Comparison of ENCODE assay signal across 29 cellular contexts in the genomic region with DNA sequence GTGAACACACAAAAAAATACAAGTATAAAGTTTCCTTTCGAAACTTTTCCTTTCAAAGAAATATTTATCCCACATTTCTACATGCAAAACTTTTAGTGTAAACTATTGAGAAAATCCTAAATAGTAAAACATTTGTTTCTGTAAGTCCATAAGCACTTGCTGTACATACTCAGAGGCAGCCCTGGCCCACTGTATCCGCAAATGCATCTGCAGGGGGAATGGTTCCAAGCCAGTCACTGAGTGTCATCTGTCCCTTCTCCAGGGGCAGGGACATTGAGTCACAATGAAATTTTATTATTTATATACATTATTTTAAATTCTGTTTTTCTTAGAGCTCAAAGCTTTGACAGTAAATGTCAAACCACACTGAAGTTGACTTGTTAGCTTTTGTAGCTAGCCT.
A peak's percentile ranks its signal among the peaks of the same experiment; 100 is the strongest.
DNase-seq lines count a peak whose midpoint lies in the region; TF ChIP-seq lines count a peak whose summit lies in the region.
"Had no signal": no experiment of that assay in that cellular context is flagged by ENCODE, and none has a peak within 500 bp of the region (broad histone marks: within the 10 kb centered on the region; RNA-seq: fewer than 3 reads in every experiment).

No MANE protein-coding gene starts in this region.

- H3K36me3 ChIP-seq in adipocyte (ENCODE audit: control insufficient read depth, insufficient read depth, low read length, severe bottlenecking) = no peaks in the 10 kb centered on the region
- H3K36me3 ChIP-seq in neuronal stem cell (replicated peaks in 1 of 2; ENCODE audit: control insufficient read depth in 2 of 2, insufficient read depth in 2 of 2, low read length in 2 of 2) = no peaks in the 10 kb centered on the region
- H3K36me3 ChIP-seq in prostate gland = no peaks in the 10 kb centered on the region
- H3K36me3 ChIP-seq: heart right ventricle had no signal

- H4K91ac ChIP-seq in neuronal stem cell (ENCODE audit: low read depth, low read length, poor library complexity) = no peak overlapping the region

- no CpG with 5 or more reads among the region's 2 CpGs for WGBS in neuronal stem cell (ENCODE audit: extremely low coverage in 2 of 2, insufficient read length in 2 of 2, insufficient replicate concordance in 1 of 2), 2 donors
- 78% methylated on average over 2 of the region's 2 CpGs for whole genome bisulfite sequencing in prostate gland

- H3K79me1 ChIP-seq in neuronal stem cell (ENCODE audit: low read depth, low read length) = no peaks in the 10 kb centered on the region

- no peaks in the 10 kb centered on the region for H3K9me3 Mint-ChIP-seq in HFFc6
- H3K9me3 Mint-ChIP-seq: CD4-positive, alpha-beta memory T cell; naive thymus-derived CD4-positive, alpha-beta T cell had no signal

- TF ChIP-seq CTCF in HFFc6 (IDR thresholded peaks at IDR 0.05) (no peak), prostate gland (IDR thresholded peaks at IDR 0.05) (no peak)

- H3K4me1 ChIP-seq in adipocyte (ENCODE audit: control insufficient read depth, insufficient read depth, low read length) = peaks cover 26% of the 10 kb centered on the region
- H3K4me1 ChIP-seq in neuronal stem cell (ENCODE audit: control insufficient read depth in 2 of 2, insufficient read depth in 1 of 2, low read depth in 1 of 2, low read length in 2 of 2) = no peaks in the 10 kb centered on the region
- peaks cover 6% of the 10 kb centered on the region for H3K4me1 ChIP-seq in prostate gland (replicated peaks)

- no peak overlapping the region for H3K14ac ChIP-seq in neuronal stem cell (ENCODE audit: low read length)

- H3K4me3 Mint-ChIP-seq in HFFc6 = peak overlapping the region; percentile 91

- no peak overlapping the region for H4K8ac ChIP-seq in neuronal stem cell (ENCODE audit: low read depth, low read length)

- H3K27me3 ChIP-seq in adipocyte (replicated peaks; ENCODE audit: control insufficient read depth, insufficient read depth, low read length) (no peaks in the 10 kb centered on the region), neuronal stem cell (ENCODE audit: control insufficient read depth in 3 of 3, insufficient read depth in 3 of 3, low read depth in 1 of 3, low read length in 3 of 3) (peaks cover 7 to 89% (median 33%) of the 10 kb centered on the region in 3 experiments), prostate gland (replicated peaks; ENCODE audit: insufficient read depth) (peaks cover 18% of the 10 kb centered on the region)
- H3K27me3 ChIP-seq: testis had no signal

- H3K9me3 ChIP-seq in adipocyte (ENCODE audit: control insufficient read depth, low read length) = no peaks in the 10 kb centered on the region
- no peaks in the 10 kb centered on the region for H3K9me3 ChIP-seq in neuronal stem cell (replicated peaks in 1 of 2; ENCODE audit: control insufficient read depth in 2 of 2, insufficient read depth in 1 of 2, low read depth in 1 of 2, low read length in 2 of 2)
- no peaks in the 10 kb centered on the region for H3K9me3 ChIP-seq in prostate gland
- H3K9me3 ChIP-seq: heart right ventricle, testis had no signal

- H3K27ac Mint-ChIP-seq in HFFc6 = no peak overlapping the region
- H3K27ac Mint-ChIP-seq: B cell; CD4-positive, alpha-beta memory T cell; IgD-negative memory B cell; naive thymus-derived CD4-positive, alpha-beta T cell; T-helper 17 cell had no signal

- DNase-seq in DMS79 treated with DMSO at 0.1 percent for 48 hours (lab: John Stamatoyannopoulos, UW) (peak; percentile 37), DMS79 (lab: John Stamatoyannopoulos, UW) (no peak), HFFc6 (no peak), adipocyte (ENCODE audit: low read depth) (no peak), neuronal stem cell (ENCODE audit: low spot score) (peak; percentile 17), prostate gland (ENCODE audit: low spot score) (no peak)
- DNase-seq in stimulated activated CD4-positive, alpha-beta T cell treated with anti-CD3 and anti-CD28 coated beads, Interleukin-15, amount 100 ng/mL, for 24 hours = no peak
- DNase-seq in activated naive CD4-positive, alpha-beta T cell treated with anti-CD3 and anti-CD28 coated beads, Interleukin-2, amount 50 U/mL, for 16 hours = no peak
- DNase-seq: activated CD4-positive, alpha-beta T cell treated with anti-CD3 and anti-CD28 coated beads, Interleukin-2, amount 50 U/mL, for 48 hours; activated CD4-positive, CD25-positive, alpha-beta regulatory T cell treated with anti-CD3 and anti-CD28 coated beads, Interleukin-2, amount 50 U/mL, for 72 hours; activated gamma-delta T cell treated with Interleukin-2 at 50 U/mL for 16 hours; activated T-cell treated with anti-CD3 and anti-CD28 coated beads, Interleukin-2, amount 50 U/mL, for 48 hours; caudate nucleus; CD4-positive, alpha-beta memory T cell; foreskin melanocyte; heart right ventricle; kidney; naive thymus-derived CD4-positive, alpha-beta T cell; NCI-H1048; NCI-H2171 treated with DMSO at 0.1 percent for 48 hours; NCI-H524; occipital lobe; stimulated activated naive CD4-positive, alpha-beta T cell treated with Interleukin-2 at 50 U/mL for 16 hours; T-helper 17 cell; testis had no signal

- no peak overlapping the region for H2AK5ac ChIP-seq in neuronal stem cell (ENCODE audit: low read depth, low read length)

- H2BK120ac ChIP-seq in neuronal stem cell (ENCODE audit: low read depth, low read length) = no peak overlapping the region

- no peak for TF ChIP-seq POLR2A in prostate gland (IDR thresholded peaks at IDR 0.05)

- intact Hi-C loops in prostate gland (cut with DNase I) = loop anchor here (5.0 kb wide), 3 partner anchors 179 to 514 kb away; partner anchors contain the start of gene HOXD9

- no peak overlapping the region for H3K4me2 ChIP-seq in neuronal stem cell (ENCODE audit: insufficient read depth, low read length, poor library complexity, severe bottlenecking)

- no peak overlapping the region for H2BK12ac ChIP-seq in neuronal stem cell (ENCODE audit: low read length)

- no peak overlapping the region for H2BK15ac ChIP-seq in neuronal stem cell (ENCODE audit: low read length)

- H3K23ac ChIP-seq in neuronal stem cell (ENCODE audit: low read depth, low read length, poor library complexity) = no peak overlapping the region

- H3K4ac ChIP-seq in neuronal stem cell (ENCODE audit: low read length) = no peak overlapping the region

- H3K9ac ChIP-seq in adipocyte (ENCODE audit: low read length) = peak overlapping the region; percentile 93
- no peak overlapping the region for H3K9ac ChIP-seq in neuronal stem cell (ENCODE audit: low read depth, low read length, poor library complexity)

- H2BK5ac ChIP-seq in neuronal stem cell (ENCODE audit: low read length) = no peak overlapping the region

- H3K27me3 Mint-ChIP-seq in HFFc6 (ENCODE audit: insufficient read depth) = no peaks in the 10 kb centered on the region

- H2AFZ ChIP-seq in neuronal stem cell (ENCODE audit: low read length) = no peak overlapping the region

- no peak overlapping the region for H3K18ac ChIP-seq in neuronal stem cell (ENCODE audit: low read length)

- H3K4me3 ChIP-seq in adipocyte (ENCODE audit: low read length) = peak overlapping the region; percentile 92
- H3K4me3 ChIP-seq in neuronal stem cell (ENCODE audit: low read length in 2 of 2) = no peak overlapping the region
- H3K4me3 ChIP-seq in prostate gland = no peak overlapping the region

- H3K27ac ChIP-seq in neuronal stem cell (replicated peaks; ENCODE audit: low read length) (no peak overlapping the region), prostate gland (no peak overlapping the region)
- H3K27ac ChIP-seq: 22Rv1, coronary artery, heart right ventricle had no signal

- peaks cover 73% of the 10 kb centered on the region for H3K4me1 Mint-ChIP-seq in HFFc6 (ENCODE audit: low read depth)

- peaks cover 7% of the 10 kb centered on the region; the same call in 1 of the 2 replicates for H3K36me3 Mint-ChIP-seq in HFFc6 (ENCODE audit: low read depth)
- H3K36me3 Mint-ChIP-seq: CD4-positive, alpha-beta memory T cell; IgD-negative memory B cell; naive thymus-derived CD4-positive, alpha-beta T cell had no signal

Comparison
In these comparisons a context has a peak if more than half of its experiments do, and no peak if none do; other contexts are left out.
1. DNase-seq: peak in DMS79 treated with DMSO at 0.1 percent for 48 hours (single experiment) and neuronal stem cell (single experiment); none in DMS79 (single experiment), HFFc6 (single experiment), adipocyte (single experiment), prostate gland (single experiment), stimulated activated CD4-positive, alpha-beta T cell treated with anti-CD3 and anti-CD28 coated beads, Interleukin-15, amount 100 ng/mL, for 24 hours (single experiment) and activated naive CD4-positive, alpha-beta T cell treated with anti-CD3 and anti-CD28 coated beads, Interleukin-2, amount 50 U/mL, for 16 hours (single experiment).